ENCODE assay signal across 1 cellular context in the genomic region with DNA sequence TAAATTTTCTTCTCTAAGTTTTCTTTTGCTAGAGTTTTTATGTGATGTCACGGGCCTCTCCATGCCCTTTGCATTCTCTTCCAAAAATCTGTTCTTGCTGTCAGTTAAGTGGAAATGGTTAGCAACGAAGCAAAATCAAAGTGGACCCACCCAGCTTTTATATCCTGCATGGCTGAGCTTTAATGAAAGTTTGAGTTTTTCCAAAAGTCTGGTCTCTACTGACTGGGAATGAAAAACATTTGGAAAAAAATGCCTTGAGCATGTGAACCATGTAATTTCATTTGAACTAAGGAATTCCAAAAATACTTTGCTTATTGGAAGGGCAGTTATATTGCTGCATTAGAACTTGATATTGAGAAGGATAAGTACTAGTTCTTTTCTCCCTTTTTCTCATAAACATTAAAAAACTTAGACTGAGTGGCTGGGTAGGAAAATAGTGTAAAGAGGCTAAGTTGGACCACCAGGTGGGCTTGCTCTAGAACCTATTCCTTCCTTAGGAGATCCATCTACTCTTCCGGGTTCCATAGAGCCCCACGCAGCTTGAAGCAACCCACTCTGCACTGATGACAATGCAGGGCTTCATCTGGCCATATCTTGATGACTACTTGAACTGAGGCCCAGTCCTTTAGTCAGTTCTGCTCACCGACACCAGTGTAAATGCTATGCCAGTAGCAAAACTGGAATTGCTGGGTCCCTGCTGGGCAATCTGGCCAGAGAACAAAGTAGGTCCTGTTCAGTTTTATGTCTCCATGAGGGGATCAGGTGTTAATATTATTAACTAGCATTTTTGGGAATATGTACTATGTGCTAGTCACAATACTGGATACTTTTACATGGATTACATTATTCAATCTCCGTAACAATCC.
TF ChIP-seq lines count a peak whose summit lies in the region.

No MANE protein-coding gene starts in this region.

TF ChIP-seq in Ishikawa, 13 proteins besides CTCF, POLR2A, EP300 and RAD21 (continued from another document):
- TF ChIP-seq, protein P1, sequence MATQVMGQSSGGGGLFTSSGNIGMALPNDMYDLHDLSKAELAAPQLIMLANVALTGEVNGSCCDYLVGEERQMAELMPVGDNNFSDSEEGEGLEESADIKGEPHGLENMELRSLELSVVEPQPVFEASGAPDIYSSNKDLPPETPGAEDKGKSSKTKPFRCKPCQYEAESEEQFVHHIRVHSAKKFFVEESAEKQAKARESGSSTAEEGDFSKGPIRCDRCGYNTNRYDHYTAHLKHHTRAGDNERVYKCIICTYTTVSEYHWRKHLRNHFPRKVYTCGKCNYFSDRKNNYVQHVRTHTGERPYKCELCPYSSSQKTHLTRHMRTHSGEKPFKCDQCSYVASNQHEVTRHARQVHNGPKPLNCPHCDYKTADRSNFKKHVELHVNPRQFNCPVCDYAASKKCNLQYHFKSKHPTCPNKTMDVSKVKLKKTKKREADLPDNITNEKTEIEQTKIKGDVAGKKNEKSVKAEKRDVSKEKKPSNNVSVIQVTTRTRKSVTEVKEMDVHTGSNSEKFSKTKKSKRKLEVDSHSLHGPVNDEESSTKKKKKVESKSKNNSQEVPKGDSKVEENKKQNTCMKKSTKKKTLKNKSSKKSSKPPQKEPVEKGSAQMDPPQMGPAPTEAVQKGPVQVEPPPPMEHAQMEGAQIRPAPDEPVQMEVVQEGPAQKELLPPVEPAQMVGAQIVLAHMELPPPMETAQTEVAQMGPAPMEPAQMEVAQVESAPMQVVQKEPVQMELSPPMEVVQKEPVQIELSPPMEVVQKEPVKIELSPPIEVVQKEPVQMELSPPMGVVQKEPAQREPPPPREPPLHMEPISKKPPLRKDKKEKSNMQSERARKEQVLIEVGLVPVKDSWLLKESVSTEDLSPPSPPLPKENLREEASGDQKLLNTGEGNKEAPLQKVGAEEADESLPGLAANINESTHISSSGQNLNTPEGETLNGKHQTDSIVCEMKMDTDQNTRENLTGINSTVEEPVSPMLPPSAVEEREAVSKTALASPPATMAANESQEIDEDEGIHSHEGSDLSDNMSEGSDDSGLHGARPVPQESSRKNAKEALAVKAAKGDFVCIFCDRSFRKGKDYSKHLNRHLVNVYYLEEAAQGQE (IDR thresholded peaks at IDR 0.05; ENCODE audit: low read depth) = no peak
- TF ChIP-seq TCF12 (IDR thresholded peaks at IDR 0.05; ENCODE audit: low read depth) (peak; percentile 55; the same call in 1 of the 2 replicates), NFIC (IDR thresholded peaks at IDR 0.05) (peak; percentile 64), CREB1 (IDR thresholded peaks at IDR 0.05; ENCODE audit: low read depth) (no peak), TAF1 (IDR thresholded peaks at IDR 0.05; ENCODE audit: low read depth) (no peak), FOXM1 (IDR thresholded peaks at IDR 0.05; ENCODE audit: borderline replicate concordance, low read depth) (no peak), ZBTB7A (IDR thresholded peaks at IDR 0.05; ENCODE audit: low read depth) (no peak)
- TF ChIP-seq, protein P2, sequence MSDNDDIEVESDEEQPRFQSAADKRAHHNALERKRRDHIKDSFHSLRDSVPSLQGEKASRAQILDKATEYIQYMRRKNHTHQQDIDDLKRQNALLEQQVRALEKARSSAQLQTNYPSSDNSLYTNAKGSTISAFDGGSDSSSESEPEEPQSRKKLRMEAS (IDR thresholded peaks at IDR 0.05) = no peak
